ENCODE assay signal across 12 cellular contexts in the genomic region with DNA sequence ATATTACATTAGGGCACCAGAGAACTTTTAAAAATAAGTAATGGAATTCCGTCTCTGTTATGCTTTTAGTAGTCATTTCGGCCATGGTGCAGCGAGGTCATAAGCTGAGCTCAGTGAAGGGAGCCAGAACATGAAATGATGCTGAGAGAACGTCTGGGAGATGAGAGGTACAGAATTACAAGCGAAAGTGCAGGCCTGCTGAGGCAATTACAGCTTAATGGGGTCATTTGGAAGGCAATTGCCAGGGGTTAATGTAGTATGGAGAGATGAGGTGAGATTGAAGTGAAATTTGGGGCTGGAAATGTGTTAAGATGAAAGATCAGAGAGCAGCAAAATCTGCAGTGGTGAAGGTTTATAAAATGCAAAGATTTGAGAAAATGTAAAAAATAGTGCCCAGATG.
DNase-seq lines count a peak whose midpoint lies in the region; ATAC-seq lines count a peak whose summit lies in the region.
"Had no signal": no experiment of that assay in that cellular context is flagged by ENCODE, and none has a peak within 500 bp of the region (broad histone marks: within the 10 kb centered on the region; RNA-seq: fewer than 3 reads in every experiment).

No MANE protein-coding gene starts in this region.

- H3K27ac ChIP-seq in BLaER1 = no peak overlapping the region
- H3K27ac ChIP-seq in iPS DF 6.9 (ENCODE audit: low read length) = no peak overlapping the region

- DNase-seq in NCI-H1417 (lab: John Stamatoyannopoulos, UW) (peak; percentile 42 to 94 (median 64)), adipocyte (ENCODE audit: low read depth) (no peak), iPS DF 6.9 (ENCODE audit: low read depth, low spot score) (peak; percentile 7), DMS153 (lab: John Stamatoyannopoulos, UW) (no peak)
- no peak for DNase-seq in central memory CD4-positive, alpha-beta T cell
- DNase-seq in stimulated activated CD4-positive, alpha-beta T cell treated with anti-CD3 and anti-CD28 coated beads, Interleukin-2, amount 100 ng/mL, for 24 hours = no peak
- DNase-seq: AML-193; amygdala; H7; stimulated activated naive CD8-positive, alpha-beta T cell treated with anti-CD3 and anti-CD28 coated beads, Interleukin-15, Interleukin-2, amounts not matched to agents 100 U/mL and 50 U/mL, for 24 hours had no signal

- peaks cover 62% of the 10 kb centered on the region for H3K4me1 ChIP-seq in BLaER1
- H3K4me1 ChIP-seq in adipocyte (ENCODE audit: control insufficient read depth, insufficient read depth, low read length) = peaks cover 24% of the 10 kb centered on the region
- H3K4me1 ChIP-seq in iPS DF 6.9 (ENCODE audit: control insufficient read depth, insufficient read depth, low read length) = peaks cover 5% of the 10 kb centered on the region; the same call in 1 of the 2 replicates

- H3K4me2 ChIP-seq in BLaER1 = 0 out of 2 replicates have a peak overlapping the region, but pooled peaks have one; percentile 4

- no peaks in the 10 kb centered on the region for H3K27me3 ChIP-seq in BLaER1
- no peaks in the 10 kb centered on the region for H3K27me3 ChIP-seq in adipocyte (replicated peaks; ENCODE audit: control insufficient read depth, insufficient read depth, low read length)
- H3K27me3 ChIP-seq in iPS DF 6.9 (ENCODE audit: control insufficient read depth, insufficient read depth, low read length) = no peaks in the 10 kb centered on the region

- WGBS in iPS DF 6.9 (ENCODE audit: insufficient coverage, insufficient read length) = no CpG with 5 or more reads among the region's 5 CpGs

- no peaks in the 10 kb centered on the region for H4K20me1 ChIP-seq in BLaER1

- H3K4me3 ChIP-seq in BLaER1 (no peak overlapping the region), adipocyte (ENCODE audit: low read length) (peak overlapping the region; percentile 57), iPS DF 6.9 (ENCODE audit: low read length) (no peak overlapping the region)

- ATAC-seq in GM18907 (IDR thresholded peaks at IDR 0.05; ENCODE audit: unreplicated experiment) = no peak
- ATAC-seq: stimulated activated naive CD8-positive, alpha-beta T cell treated with anti-CD3 and anti-CD28 coated beads, Interleukin-15, Interleukin-2, amounts not matched to agents 100 U/mL and 50 U/mL, for 24 hours had no signal

- H3K9me3 ChIP-seq in BLaER1 (no peaks in the 10 kb centered on the region), adipocyte (ENCODE audit: control insufficient read depth, low read length) (no peaks in the 10 kb centered on the region), iPS DF 6.9 (ENCODE audit: control insufficient read depth, insufficient read depth, low read length) (no peaks in the 10 kb centered on the region)

- no peaks in the 10 kb centered on the region for H3K36me3 ChIP-seq in BLaER1
- no peaks in the 10 kb centered on the region for H3K36me3 ChIP-seq in adipocyte (ENCODE audit: control insufficient read depth, insufficient read depth, low read length, severe bottlenecking)
- H3K36me3 ChIP-seq in iPS DF 6.9 (ENCODE audit: control insufficient read depth, insufficient read depth, low read length) = no peaks in the 10 kb centered on the region

- H3K9ac ChIP-seq in BLaER1 (no peak overlapping the region), adipocyte (ENCODE audit: low read length) (peak overlapping the region; percentile 47)

Comparison
In these comparisons a context has a peak if more than half of its experiments do, and no peak if none do; other contexts are left out.
1. DNase-seq: peak in NCI-H1417 (3 of 3) and iPS DF 6.9 (single experiment); none in adipocyte (single experiment), central memory CD4-positive, alpha-beta T cell (single experiment), DMS153 (single experiment) and stimulated activated CD4-positive, alpha-beta T cell treated with anti-CD3 and anti-CD28 coated beads, Interleukin-2, amount 100 ng/mL, for 24 hours (0 of 2).